ENCODE assay signal across 8 cellular contexts in genomic region chr19:58278156-58279041, GRCh38. TPM values are rescaled to one million over a fixed set of nuclear protein-coding genes. Genes with fewer than 3 reads are reported as not detected.
DNase-seq lines count a peak whose midpoint lies in the region; ATAC-seq, FAIRE-seq and TF ChIP-seq lines count a peak whose summit lies in the region.

TSS of gene ZNF8 (plus strand) at chr19:58278955. CDS start at chr19:58279082, 127 bp downstream.

- H3K4me1 ChIP-seq in cardiac muscle cell (ENCODE audit: low read depth): peaks cover 5% of the 10 kb centered on the region
- peaks cover 2% of the 10 kb centered on the region for H3K4me1 ChIP-seq in parathyroid adenoma
- H3K4me1 ChIP-seq in tibial nerve: peaks cover 0 to 21% (median 5%) of the 10 kb centered on the region in 4 donors

- H3K27me3 ChIP-seq in cardiac muscle cell: no peaks in the 10 kb centered on the region
- no peaks in the 10 kb centered on the region for H3K27me3 ChIP-seq in parathyroid adenoma (ENCODE audit: control insufficient read depth, insufficient read depth, low read length)
- H3K27me3 ChIP-seq in tibial nerve: no peaks in the 10 kb centered on the region

- H3K4me3 ChIP-seq in cardiac muscle cell: peak within 1 kb of the TSS; percentile 58
- peak within 1 kb of the TSS; percentile 92 for H3K4me3 ChIP-seq in parathyroid adenoma (ENCODE audit: low read depth, low read length)
- H3K4me3 ChIP-seq in tibial nerve: peak within 1 kb of the TSS; percentile 83 to 97 (median 90)

- TF ChIP-seq CTCF in cardiac muscle cell (IDR thresholded peaks at IDR 0.05; ENCODE audit: low read depth, low read length) (peak; percentile 9), parathyroid adenoma (IDR thresholded peaks at IDR 0.05) (peak; percentile 20), tibial nerve (IDR thresholded peaks at IDR 0.05) (peak in 3 of 5 experiments; percentile 7 to 38 (median 16))

- 0 to 1% (median 1%) methylated on average over 54 of the region's 54 CpGs for WGBS in adipose tissue, 3 donors
- WGBS in tibial nerve, 2 donors: 1% methylated on average over 28 to 53 of the region's 54 CpGs

- TF ChIP-seq POLR2A in GM12892 (IDR thresholded peaks at IDR 0.05; ENCODE audit: low read depth, low read length) (peak; percentile 91), tibial nerve (IDR thresholded peaks at IDR 0.05) (peak; percentile 43 to 46)

- DNase-seq in GM12892 (ENCODE audit: insufficient read length) (peak; percentile 100), NCI-H1436 (lab: John Stamatoyannopoulos, UW) (peak; percentile 100), SW480 (ENCODE audit: low spot score) (peak; percentile 99), cardiac muscle cell (ENCODE audit: low read depth in 1 of 2, low spot score in 1 of 2) (peak; percentile 99), tibial nerve (ENCODE audit: low spot score in 2 of 2) (peak; percentile 89 to 96)

- peak; percentile 89 to 94 for TF ChIP-seq EP300 in tibial nerve (IDR thresholded peaks at IDR 0.05)

- H3K79me2 ChIP-seq in parathyroid adenoma: peaks cover 15% of the 10 kb centered on the region

- H3K36me3 ChIP-seq in cardiac muscle cell: no peaks in the 10 kb centered on the region
- no peaks in the 10 kb centered on the region for H3K36me3 ChIP-seq in parathyroid adenoma (ENCODE audit: control insufficient read depth, insufficient read depth, low read length)
- peaks cover 0 to 68% (median 0%) of the 10 kb centered on the region in 3 donors for H3K36me3 ChIP-seq in tibial nerve

- peak within 1 kb of the TSS; percentile 73 for H2AFZ ChIP-seq in parathyroid adenoma

- ATAC-seq in HG02840 (IDR thresholded peaks at IDR 0.05; ENCODE audit: low FRiP score, unreplicated experiment): peak; percentile 94

- H3K9me3 ChIP-seq in cardiac muscle cell (ENCODE audit: low read depth) (no peaks in the 10 kb centered on the region), parathyroid adenoma (ENCODE audit: control insufficient read depth, low read length) (no peaks in the 10 kb centered on the region), tibial nerve (peaks cover 0 to 73% (median 9%) of the 10 kb centered on the region in 4 donors)

- FAIRE-seq in GM12892 (lab: Jason Lieb, UNC): peak; percentile 98

- peak within 1 kb of the TSS; percentile 88 for H3K4me2 ChIP-seq in parathyroid adenoma (ENCODE audit: low read length)

- H3K27ac ChIP-seq in adipose tissue (ENCODE audit: low read depth, low read length): peak within 1 kb of the TSS; percentile 40
- H3K27ac ChIP-seq in cardiac muscle cell: peak within 1 kb of the TSS; percentile 98
- H3K27ac ChIP-seq in parathyroid adenoma: peak within 1 kb of the TSS; percentile 82
- H3K27ac ChIP-seq in tibial nerve: peak within 1 kb of the TSS; percentile 78 to 93 (median 86)

- peak within 1 kb of the TSS; percentile 1 for H3K9ac ChIP-seq in parathyroid adenoma

RNA-seq across cellular contexts. Expression of gene ZNF8, which starts in this region (rescaled TPM):
- polyA plus RNA-seq in GM12892 (2012; ENCODE audit: missing spikeins): 2.1 TPM
- polyA plus RNA-seq in adipose tissue (1 to 10 TPM in 1 of 3 donors, under 1 TPM in 2; 0.68 to 1.1 (median 0.90) TPM), cardiac muscle cell (2.2 and 2.7 TPM in 2 replicates)
- total RNA-seq in cardiac muscle cell (11.3 and 14.7 TPM in 2 replicates), tibial nerve (10 to 100 TPM in 1 of 4 donors, 1 to 10 TPM in 3; 8.0 to 11.2 (median 8.6) TPM)

Comparison
In these comparisons a context has a peak if more than half of its experiments do, and no peak if none do; other contexts are left out.
1. Peak in every context shown above with its lines: DNase-seq, ATAC-seq, H3K4me3 ChIP-seq and H3K27ac ChIP-seq.
2. H3K27ac ChIP-seq: peak in every context shown above with its lines; median percentile 98 in cardiac muscle cell; 86 in tibial nerve; 82 in parathyroid adenoma; 40 in adipose tissue.